1 cellular context compared by ENCODE assay signal in genomic region chr11:47328449-47329390, GRCh38.
TF ChIP-seq lines count a peak whose summit lies in the region.

No MANE protein-coding gene starts in this region.

TF ChIP-seq in H1, 55 proteins besides CTCF, POLR2A, EP300 and RAD21:
- TF ChIP-seq ASH2L (IDR thresholded peaks at IDR 0.05; ENCODE audit: low read length) = no peak
- no peak for TF ChIP-seq RNF2 (IDR thresholded peaks at IDR 0.05; ENCODE audit: borderline replicate concordance, low read depth, low read length, missing control alignments, poor library complexity, severe bottlenecking)
- no peak for TF ChIP-seq ATF2 (IDR thresholded peaks at IDR 0.05; ENCODE audit: low read length)
- no peak for TF ChIP-seq RXRA (IDR thresholded peaks at IDR 0.05; ENCODE audit: insufficient read depth, low read depth, low read length)
- TF ChIP-seq CHD1 (IDR thresholded peaks at IDR 0.05; ENCODE audit: low read depth, low read length) = no peak
- no peak for TF ChIP-seq ATF3 (IDR thresholded peaks at IDR 0.05; ENCODE audit: insufficient read depth, low read depth, low read length)
- no peak for TF ChIP-seq FOSL1 (IDR thresholded peaks at IDR 0.05; ENCODE audit: insufficient read depth, low read depth, low read length)
- no peak for TF ChIP-seq CTBP2 (IDR thresholded peaks at IDR 0.05; ENCODE audit: borderline replicate concordance, insufficient read depth, insufficient read length, low read length)
- no peak for TF ChIP-seq HDAC2 (IDR thresholded peaks at IDR 0.05; ENCODE audit: borderline replicate concordance in 1 of 2, low read depth in 2 of 2, low read length in 2 of 2)
- TF ChIP-seq EZH2 (IDR thresholded peaks at IDR 0.05; ENCODE audit: low read depth, low read length, severe bottlenecking) = no peak
- TF ChIP-seq CHD7 (IDR thresholded peaks at IDR 0.05; ENCODE audit: insufficient replicate concordance, low read length) = no peak
- no peak for TF ChIP-seq YY1 (IDR thresholded peaks at IDR 0.05; ENCODE audit: low read depth, low read length)
- no peak for TF ChIP-seq E2F6 (IDR thresholded peaks at IDR 0.05)
- no peak for TF ChIP-seq TCF12 (IDR thresholded peaks at IDR 0.05; ENCODE audit: low read depth, low read length)
- no peak for TF ChIP-seq POU5F1 (IDR thresholded peaks at IDR 0.05; ENCODE audit: low read depth, low read length)
- no peak for TF ChIP-seq TAF7 (optimal IDR thresholded peaks at IDR 0.05; ENCODE audit: borderline replicate concordance, low read depth, low read length)
- no peak for TF ChIP-seq BACH1 (IDR thresholded peaks at IDR 0.05; ENCODE audit: low read length)
- no peak for TF ChIP-seq SP2 (IDR thresholded peaks at IDR 0.05; ENCODE audit: low read length)
TF ChIP-seq in H1: peak in this region for 0.
